In genomic region chr7:78367280-78367773, GRCh38 we compare ENCODE assay signal across 1 cellular context.
TF ChIP-seq lines count a peak whose summit lies in the region.

No MANE protein-coding gene starts in this region.

TF ChIP-seq in K562, 482 proteins besides CTCF, POLR2A, EP300 and RAD21 (continued from another document):
- TF ChIP-seq ZBTB40 (IDR thresholded peaks at IDR 0.05) (peak; percentile 78), ZBTB40 (CRISPR knock-in tag; IDR thresholded peaks at IDR 0.05) (no peak), NFXL1 (CRISPR knock-in tag; IDR thresholded peaks at IDR 0.05) (no peak)
